Comparison of ENCODE assay signal across 2 cellular contexts in the genomic region with DNA sequence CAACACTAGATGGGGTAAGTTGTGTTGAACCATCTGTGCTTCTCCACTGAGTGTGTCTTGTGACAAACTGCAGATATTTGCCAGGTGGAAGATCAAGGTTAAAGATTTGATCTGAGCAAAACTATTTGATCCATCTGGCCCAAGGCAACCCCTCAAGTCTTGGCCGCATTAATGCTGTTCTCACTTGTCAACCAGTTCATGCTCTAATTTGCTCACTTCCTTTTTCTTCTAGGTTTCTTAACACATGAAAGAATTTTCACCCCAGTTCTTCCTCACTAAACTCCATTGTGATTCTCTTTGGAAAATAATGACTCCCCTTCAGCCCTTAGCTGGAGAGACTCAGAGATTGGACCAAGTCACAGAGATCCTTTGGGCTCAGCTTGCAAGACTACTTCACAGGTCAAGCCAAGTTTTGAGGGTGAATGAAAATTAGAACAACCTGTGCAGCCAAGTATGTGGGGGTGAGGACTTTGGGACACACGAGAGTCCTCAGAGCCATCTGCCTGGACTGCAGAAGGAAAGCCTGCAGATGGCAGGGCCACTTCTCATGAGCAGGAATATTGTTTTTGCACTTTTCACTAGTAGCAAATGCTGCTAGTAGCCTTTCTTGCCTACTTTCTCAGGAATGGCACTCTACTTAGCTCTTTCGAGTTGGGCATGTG.
A peak's percentile ranks its signal among the peaks of the same experiment; 100 is the strongest.
TF ChIP-seq lines count a peak whose summit lies in the region.

No MANE protein-coding gene starts in this region.

TF ChIP-seq in GM12891, 5 proteins besides CTCF, POLR2A, EP300 and RAD21:
- TF ChIP-seq TAF1 (IDR thresholded peaks at IDR 0.05; ENCODE audit: low read depth, low read length) (no peak), POU2F2 (IDR thresholded peaks at IDR 0.05; ENCODE audit: low read depth, low read length) (no peak), PAX5 (IDR thresholded peaks at IDR 0.05; ENCODE audit: insufficient read depth, low read length, severe bottlenecking) (no peak), POLR2AphosphoS5 (IDR thresholded peaks at IDR 0.05; ENCODE audit: low read depth, low read length) (no peak), SPI1 (IDR thresholded peaks at IDR 0.05; ENCODE audit: low read depth, low read length) (peak; percentile 54)

TF ChIP-seq in GM12878, 131 proteins besides CTCF, POLR2A, EP300 and RAD21:
- peak; percentile 66; the same call in 1 of the 2 replicates for TF ChIP-seq SPI1 (IDR thresholded peaks at IDR 0.05; ENCODE audit: borderline replicate concordance, insufficient read depth, low read depth, low read length)
- no peak for TF ChIP-seq NFXL1 (IDR thresholded peaks at IDR 0.05; ENCODE audit: borderline replicate concordance)
- no peak for TF ChIP-seq PAX8 (IDR thresholded peaks at IDR 0.05)
- TF ChIP-seq TCF12 (IDR thresholded peaks at IDR 0.05; ENCODE audit: low read depth, low read length) = no peak
- TF ChIP-seq ZNF24 (IDR thresholded peaks at IDR 0.05) = no peak
- TF ChIP-seq, protein P1, sequence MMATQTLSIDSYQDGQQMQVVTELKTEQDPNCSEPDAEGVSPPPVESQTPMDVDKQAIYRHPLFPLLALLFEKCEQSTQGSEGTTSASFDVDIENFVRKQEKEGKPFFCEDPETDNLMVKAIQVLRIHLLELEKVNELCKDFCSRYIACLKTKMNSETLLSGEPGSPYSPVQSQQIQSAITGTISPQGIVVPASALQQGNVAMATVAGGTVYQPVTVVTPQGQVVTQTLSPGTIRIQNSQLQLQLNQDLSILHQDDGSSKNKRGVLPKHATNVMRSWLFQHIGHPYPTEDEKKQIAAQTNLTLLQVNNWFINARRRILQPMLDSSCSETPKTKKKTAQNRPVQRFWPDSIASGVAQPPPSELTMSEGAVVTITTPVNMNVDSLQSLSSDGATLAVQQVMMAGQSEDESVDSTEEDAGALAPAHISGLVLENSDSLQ (IDR thresholded peaks at IDR 0.05) = no peak
